ENCODE assay signal across 15 cellular contexts in genomic region chr3:134971359-134971758, GRCh38.
DNase-seq lines count a peak whose midpoint lies in the region; ATAC-seq and TF ChIP-seq lines count a peak whose summit lies in the region.
"Had no signal": no experiment of that assay in that cellular context is flagged by ENCODE, and none has a peak within 500 bp of the region (broad histone marks: within the 10 kb centered on the region; RNA-seq: fewer than 3 reads in every experiment).

No MANE protein-coding gene starts in this region.

- no peak overlapping the region for H2AFZ ChIP-seq in GM23338
- H2AFZ ChIP-seq in H9 (ENCODE audit: low read length): no peak overlapping the region

- no peak overlapping the region for H4K91ac ChIP-seq in H9 (ENCODE audit: insufficient read length, low read depth, low read length)

- H2BK12ac ChIP-seq in H9 (ENCODE audit: insufficient read length, low read depth, low read length): no peak overlapping the region

- no peaks in the 10 kb centered on the region for H3K36me3 Mint-ChIP-seq in GM23338 (ENCODE audit: low read depth)
- H3K36me3 Mint-ChIP-seq in WTC11: no peaks in the 10 kb centered on the region
- no peaks in the 10 kb centered on the region for H3K36me3 Mint-ChIP-seq in osteocyte (ENCODE audit: unreplicated experiment)
- peaks cover 0 to 3% (median 0%) of the 10 kb centered on the region in 3 experiments; a peak in 1 of 7 replicates for H3K36me3 Mint-ChIP-seq in H9 (ENCODE audit: insufficient read depth in 1 of 3, low read depth in 3 of 3)
- H3K36me3 Mint-ChIP-seq: CD4-positive, alpha-beta memory T cell had no signal

- H3K18ac ChIP-seq in H9 (ENCODE audit: insufficient read length, low read depth, low read length): no peak overlapping the region

- peaks cover 8% of the 10 kb centered on the region; the same call in 2 of the 3 replicates for H3K4me1 Mint-ChIP-seq in GM23338
- no peaks in the 10 kb centered on the region for H3K4me1 Mint-ChIP-seq in WTC11
- H3K4me1 Mint-ChIP-seq in osteocyte (ENCODE audit: unreplicated experiment): no peaks in the 10 kb centered on the region
- H3K4me1 Mint-ChIP-seq in H9: peaks cover 8 to 16% of the 10 kb centered on the region in 2 experiments
- H3K4me1 Mint-ChIP-seq: CD4-positive, alpha-beta memory T cell had no signal

- H2BK20ac ChIP-seq in H9 (ENCODE audit: low read depth, low read length, poor library complexity, severe bottlenecking): no peak overlapping the region

- H3T11ph ChIP-seq in H9 (ENCODE audit: low read length): no peak overlapping the region

- H3K79me2 ChIP-seq in GM23338 (replicated peaks; ENCODE audit: insufficient read depth): no peaks in the 10 kb centered on the region
- no peaks in the 10 kb centered on the region for H3K79me2 ChIP-seq in H9 (ENCODE audit: insufficient read depth, low read length)

- no peak overlapping the region for H4K8ac ChIP-seq in H9 (replicated peaks; ENCODE audit: insufficient read length, low read depth, low read length)

- H3K4me3 ChIP-seq in GM23338: no peak overlapping the region
- H3K4me3 ChIP-seq: HAP-1 had no signal

- H2BK15ac ChIP-seq in H9 (ENCODE audit: low read depth, low read length): no peak overlapping the region

- no peak overlapping the region for H4K5ac ChIP-seq in H9 (ENCODE audit: insufficient read length, low read depth, low read length)

- H3K36me3 ChIP-seq in GM23338 (ENCODE audit: insufficient read depth): no peaks in the 10 kb centered on the region
- H3K36me3 ChIP-seq: BE2C, HAP-1 had no signal

- H2BK120ac ChIP-seq in H9 (ENCODE audit: low read depth, low read length, poor library complexity, severe bottlenecking): no peak overlapping the region

- ATAC-seq in GM23338 (0 out of 3 replicates have a peak, but pooled peaks have one; percentile 24), WTC11 (peak; percentile 39; the same call in 1 of the 2 replicates), HG03025 (IDR thresholded peaks at IDR 0.05; ENCODE audit: low FRiP score, unreplicated experiment) (no peak), HG03095 (IDR thresholded peaks at IDR 0.05; ENCODE audit: unreplicated experiment) (no peak)
- ATAC-seq: HepG2 had no signal

- 0 out of 2 replicates have a peak, but pooled peaks cover 15% of the 10 kb centered on the region for H3K9me2 ChIP-seq in GM23338 (ENCODE audit: insufficient read depth)

- no peak overlapping the region for H3K4ac ChIP-seq in H9 (ENCODE audit: low read depth, low read length)

- H3K79me1 ChIP-seq in H9 (ENCODE audit: insufficient read depth, low read depth, low read length, poor library complexity, severe bottlenecking): no peaks in the 10 kb centered on the region

- CTCF ChIA-PET in WTC11 (lab: Charles Lee): interaction anchor here (1.4 to 1.5 kb wide), 2 partner anchors 133 to 177 kb away, joined by 4 to 9 read pairs; partner anchors contain the start of gene EPHB1

- no peak overlapping the region for H3K23ac ChIP-seq in H9 (ENCODE audit: insufficient read length, low read depth, low read length)

- H3K4me2 ChIP-seq in GM23338 (no peak overlapping the region), H9 (ENCODE audit: insufficient read depth, insufficient read length, low read length) (no peak overlapping the region)

- H3K56ac ChIP-seq in H9 (ENCODE audit: insufficient read length, low read depth, low read length): no peak overlapping the region

- WGBS in H9 (ENCODE audit: extremely low coverage, insufficient read length, low lambda C conversion rate): no CpG with 5 or more reads among the region's 3 CpGs

- H3K9me3 Mint-ChIP-seq in GM23338: no peaks in the 10 kb centered on the region
- H3K9me3 Mint-ChIP-seq in WTC11: peaks cover 8% of the 10 kb centered on the region
- peaks cover 3% of the 10 kb centered on the region for H3K9me3 Mint-ChIP-seq in osteocyte (ENCODE audit: unreplicated experiment)
- H3K9me3 Mint-ChIP-seq in H9: peaks cover 0 to 2% of the 10 kb centered on the region in 2 experiments; a peak in 1 of 5 replicates

- H3K27me3 ChIP-seq in GM23338 (ENCODE audit: insufficient read depth) (no peaks in the 10 kb centered on the region), H9 (ENCODE audit: insufficient read depth, low read length) (no peaks in the 10 kb centered on the region)
- H3K27me3 ChIP-seq: BE2C had no signal

- H3K4me3 Mint-ChIP-seq in GM23338: no peak overlapping the region
- no peak overlapping the region for H3K4me3 Mint-ChIP-seq in WTC11
- no peak overlapping the region for H3K4me3 Mint-ChIP-seq in osteocyte (ENCODE audit: unreplicated experiment)
- H3K4me3 Mint-ChIP-seq in H9: no peak overlapping the region
- H3K4me3 Mint-ChIP-seq: CD4-positive, alpha-beta memory T cell had no signal

- H2BK5ac ChIP-seq in H9 (ENCODE audit: insufficient read length, low read length): no peak overlapping the region

- H3K27ac ChIP-seq in GM23338 (ENCODE audit: low read depth) (no peak overlapping the region), H9 (ENCODE audit: insufficient read length, low read depth, low read length) (no peak overlapping the region)
- H3K27ac ChIP-seq: C4-2B had no signal

- no peaks in the 10 kb centered on the region for H3K23me2 ChIP-seq in H9 (ENCODE audit: insufficient read length, low read depth, low read length, poor library complexity, severe bottlenecking)

- POLR2A ChIA-PET in WTC11 (lab: Charles Lee): no interaction called here

- DNase-seq in GM23338 (ENCODE audit: low spot score) (no peak), WTC11 (ENCODE audit: low spot score) (no peak), islet precursor cell (peak; percentile 44), osteocyte (ENCODE audit: extremely low spot score, unreplicated experiment) (peak; percentile 64), H9 (no peak)
- DNase-seq: BE2C, DMS79 treated with DMSO at 0.1 percent for 48 hours, EL, GOT3 had no signal

- H3K27ac Mint-ChIP-seq in GM23338 (no peak overlapping the region), WTC11 (no peak overlapping the region), osteocyte (ENCODE audit: unreplicated experiment) (no peak overlapping the region), H9 (no peak overlapping the region)
- H3K27ac Mint-ChIP-seq: CD4-positive, alpha-beta memory T cell had no signal

- no peaks in the 10 kb centered on the region for H3F3A ChIP-seq in GM23338 (replicated peaks; ENCODE audit: low read depth)

- H3K9me3 ChIP-seq in H9 (ENCODE audit: control insufficient read depth, low read depth, low read length): no peaks in the 10 kb centered on the region
- H3K9me3 ChIP-seq: BE2C, HAP-1 had no signal

- no peak overlapping the region for H3K14ac ChIP-seq in H9 (ENCODE audit: insufficient read depth, low read length)

- no peak overlapping the region for H3K9ac ChIP-seq in H9 (ENCODE audit: extremely low read depth, insufficient read length, low read length)

- H4K20me1 ChIP-seq in GM23338 (replicated peaks; ENCODE audit: insufficient read depth) (no peaks in the 10 kb centered on the region), H9 (ENCODE audit: control insufficient read depth, insufficient read depth, insufficient read length) (no peaks in the 10 kb centered on the region)

- H2AK5ac ChIP-seq in H9 (ENCODE audit: insufficient read length, low read length): no peak overlapping the region

- H3K27me3 Mint-ChIP-seq in GM23338 (ENCODE audit: insufficient read depth, low read depth, poor library complexity) (no peaks in the 10 kb centered on the region), WTC11 (ENCODE audit: low read depth) (no peaks in the 10 kb centered on the region), osteocyte (ENCODE audit: unreplicated experiment) (peaks cover 2% of the 10 kb centered on the region), H9 (ENCODE audit: low read depth) (peaks cover 2% of the 10 kb centered on the region; the same call in 1 of the 2 replicates)

- TF ChIP-seq CTCF in GM23338 (conservative IDR thresholded peaks at IDR 0.05; ENCODE audit: low read depth in 2 of 2) (no peak), WTC11 (IDR thresholded peaks at IDR 0.05) (no peak), osteocyte (IDR thresholded peaks at IDR 0.05) (no peak), H9 (conservative IDR thresholded peaks at IDR 0.05) (no peak)

- H3K4me1 ChIP-seq in GM23338 (ENCODE audit: insufficient read depth): no peaks in the 10 kb centered on the region
- H3K4me1 ChIP-seq in H9 (ENCODE audit: insufficient read depth, low read length): no peaks in the 10 kb centered on the region
- H3K4me1 ChIP-seq: BE2C, HAP-1 had no signal

TF ChIP-seq in WTC11, 78 proteins besides CTCF, POLR2A, EP300 and RAD21 (continues in another document):
- TF ChIP-seq TEAD4 (CRISPR knock-in tag; IDR thresholded peaks at IDR 0.05) (no peak), ATF6 (CRISPR knock-in tag; IDR thresholded peaks at IDR 0.05) (no peak), GTF2I (CRISPR knock-in tag; conservative IDR thresholded peaks at IDR 0.05) (no peak), PREB (CRISPR knock-in tag; IDR thresholded peaks at IDR 0.05; ENCODE audit: borderline replicate concordance) (no peak), USF2 (CRISPR knock-in tag; IDR thresholded peaks at IDR 0.05) (no peak)

Comparison
In these comparisons a context has a peak if more than half of its experiments do, and no peak if none do; other contexts are left out.
1. ATAC-seq: peak in GM23338 (single experiment) and WTC11 (single experiment); none in HG03025 (single experiment) and HG03095 (single experiment).
2. DNase-seq: peak in islet precursor cell (single experiment) and osteocyte (single experiment); none in GM23338 (single experiment), WTC11 (single experiment) and H9 (single experiment).